14 cellular contexts compared by ENCODE assay signal in genomic region chr3:151087648-151088047, GRCh38. TPM values are rescaled to one million over a fixed set of nuclear protein-coding genes. Genes with fewer than 3 reads are reported as not detected.
DNase-seq lines count a peak whose midpoint lies in the region; ATAC-seq, FAIRE-seq and TF ChIP-seq lines count a peak whose summit lies in the region.
"Had no signal": no experiment of that assay in that cellular context is flagged by ENCODE, and none has a peak within 500 bp of the region (broad histone marks: within the 10 kb centered on the region; RNA-seq: fewer than 3 reads in every experiment).

No MANE protein-coding gene starts in this region.

- no peak for FAIRE-seq in urothelium cell line (lab: Jason Lieb, UNC)
- FAIRE-seq: frontal cortex had no signal

- peaks cover 11% of the 10 kb centered on the region for H3K4me1 Mint-ChIP-seq in CD4-positive, alpha-beta T cell (ENCODE audit: low read depth)
- H3K4me1 Mint-ChIP-seq in activated B cell treated with CpG ODN at 0.5 μM for 24 hours = peaks cover 11% of the 10 kb centered on the region

- H3K36me3 ChIP-seq in HAP-1 (replicated peaks) = no peaks in the 10 kb centered on the region
- H3K36me3 ChIP-seq: upper lobe of right lung had no signal

- in situ Hi-C loops in HAP-1 (cut with MboI; ENCODE audit: low sequenced_read_pairs) = no loop called here

- POLR2A ChIA-PET in CD4-positive, alpha-beta T cell (lab: Charles Lee) = interaction anchor here (0.5 kb wide), 1 partner anchor 1307 kb away, joined by 3 read pairs; no protein-coding TSS in a partner anchor
- POLR2A ChIA-PET in activated B cell treated with CpG ODN at 0.5 μM for 24 hours (lab: Charles Lee) = no interaction called here

- no peak overlapping the region for H3K27ac ChIP-seq in CD4-positive, alpha-beta T cell (ENCODE audit: low read depth, low read length)
- H3K27ac ChIP-seq: upper lobe of right lung had no signal

- no peaks in the 10 kb centered on the region for H3K9me3 ChIP-seq in CD4-positive, alpha-beta T cell (ENCODE audit: control insufficient read depth, low read length)
- H3K9me3 ChIP-seq in HAP-1 = no peaks in the 10 kb centered on the region
- H3K9me3 ChIP-seq: upper lobe of right lung had no signal

- peak overlapping the region; percentile 86 for H3K4me3 Mint-ChIP-seq in CD4-positive, alpha-beta T cell
- H3K4me3 Mint-ChIP-seq in activated B cell treated with CpG ODN at 0.5 μM for 24 hours = peak overlapping the region; percentile 73

- H3K36me3 Mint-ChIP-seq in CD4-positive, alpha-beta T cell (ENCODE audit: low read depth) = no peaks in the 10 kb centered on the region
- H3K36me3 Mint-ChIP-seq in activated B cell treated with CpG ODN at 0.5 μM for 24 hours (ENCODE audit: low read depth) = no peaks in the 10 kb centered on the region

- no peaks in the 10 kb centered on the region for H3K9me3 Mint-ChIP-seq in CD4-positive, alpha-beta T cell
- no peaks in the 10 kb centered on the region for H3K9me3 Mint-ChIP-seq in activated B cell treated with CpG ODN at 0.5 μM for 24 hours

- peak overlapping the region; percentile 69 for H3K4me3 ChIP-seq in HAP-1

- H3K27me3 Mint-ChIP-seq in CD4-positive, alpha-beta T cell = peaks cover 44% of the 10 kb centered on the region
- H3K27me3 Mint-ChIP-seq in activated B cell treated with CpG ODN at 0.5 μM for 24 hours = peaks cover 22% of the 10 kb centered on the region

- no peak overlapping the region for H3K27ac Mint-ChIP-seq in CD4-positive, alpha-beta T cell
- no peak overlapping the region for H3K27ac Mint-ChIP-seq in activated B cell treated with CpG ODN at 0.5 μM for 24 hours

- ATAC-seq in CD4-positive, alpha-beta T cell (ENCODE audit: poor library complexity) = no peak
- no peak for ATAC-seq in activated B cell treated with CpG ODN at 0.5 μM for 24 hours (ENCODE audit: low read depth)
- ATAC-seq in left lobe of liver = no peak

- DNase-seq in CD4-positive, alpha-beta T cell = no peak
- no peak for DNase-seq in HAP-1 (ENCODE audit: low spot score in 2 of 2)
- DNase-seq in activated B cell treated with CpG ODN at 0.5 μM for 24 hours = no peak
- DNase-seq in left kidney (ENCODE audit: low read depth, low spot score) = peak; percentile 21
- DNase-seq in H4 (ENCODE audit: low spot score) = no peak
- no peak for DNase-seq in HK-2 (ENCODE audit: unreplicated experiment)
- no peak for DNase-seq in urothelium cell line (ENCODE audit: low spot score)
- no peak for DNase-seq in left lobe of liver (ENCODE audit: low spot score)
- DNase-seq: DMS153; KBM-7; stimulated activated CD4-positive, alpha-beta T cell treated with anti-CD3 and anti-CD28 coated beads, Interleukin-2, amount 100 ng/mL, for 48 hours; upper lobe of right lung had no signal

- peaks cover 22% of the 10 kb centered on the region for H3K4me1 ChIP-seq in HAP-1

- CTCF ChIA-PET in CD4-positive, alpha-beta T cell (lab: Charles Lee) = no interaction called here
- CTCF ChIA-PET in activated B cell treated with CpG ODN at 0.5 μM for 24 hours (lab: Charles Lee) = no interaction called here

- no peak for TF ChIP-seq CTCF in CD4-positive, alpha-beta T cell (IDR thresholded peaks at IDR 0.05)
- no peak for TF ChIP-seq CTCF in activated B cell treated with CpG ODN at 0.5 μM for 24 hours (IDR thresholded peaks at IDR 0.05)

- H3K27me3 ChIP-seq in CD4-positive, alpha-beta T cell (ENCODE audit: control insufficient read depth, insufficient read depth, low read length) = peaks cover 34% of the 10 kb centered on the region
- no peaks in the 10 kb centered on the region for H3K27me3 ChIP-seq in HAP-1 (ENCODE audit: low read depth)

- intact Hi-C loops in CD4-positive, alpha-beta T cell (cut with DNase I, micrococcal nuclease) = loop anchor here in 1 of 2 experiments (5.0 kb wide), 1 partner anchor 365 kb away; no protein-coding TSS in a partner anchor
- intact Hi-C loops in activated B cell treated with CpG ODN at 0.5 μM for 24 hours (cut with micrococcal nuclease) = loop anchor here (5.0 to 10.0 kb wide), 3 partner anchors 323 to 560 kb away; partner anchors contain the start of genes EIF2A, SERP1 and SIAH2

RNA-seq across cellular contexts. Expression of gene MED12L, which starts 2.2 kb away (rescaled TPM):
- total RNA-seq in CD4-positive, alpha-beta T cell = under 1 TPM; 0.39 to 0.49 TPM
- total RNA-seq in activated B cell treated with CpG ODN at 0.5 μM for 24 hours (1.5 and 2.6 TPM in 2 replicates), left lobe of liver (0.15 TPM)
- 1.1 and 1.4 TPM in 2 replicates for total RNA-seq in H4 (2014; rRNA removed; shearing (Covaris generic))
- total RNA-seq: myocyte had no signal
